2 cellular contexts compared by ENCODE assay signal in genomic region chr6:113172531-113172966, GRCh38.
TF ChIP-seq lines count a peak whose summit lies in the region.

No MANE protein-coding gene starts in this region.

TF ChIP-seq in liver, 16 proteins besides CTCF, POLR2A, EP300 and RAD21 (continued from another document):
- TF ChIP-seq ZBTB33 (IDR thresholded peaks at IDR 0.05) (no peak), YY1 (IDR thresholded peaks at IDR 0.05) (no peak)

TF ChIP-seq in HepG2, 621 proteins besides CTCF, POLR2A, EP300 and RAD21 (continued from another document):
- TF ChIP-seq, protein P1, sequence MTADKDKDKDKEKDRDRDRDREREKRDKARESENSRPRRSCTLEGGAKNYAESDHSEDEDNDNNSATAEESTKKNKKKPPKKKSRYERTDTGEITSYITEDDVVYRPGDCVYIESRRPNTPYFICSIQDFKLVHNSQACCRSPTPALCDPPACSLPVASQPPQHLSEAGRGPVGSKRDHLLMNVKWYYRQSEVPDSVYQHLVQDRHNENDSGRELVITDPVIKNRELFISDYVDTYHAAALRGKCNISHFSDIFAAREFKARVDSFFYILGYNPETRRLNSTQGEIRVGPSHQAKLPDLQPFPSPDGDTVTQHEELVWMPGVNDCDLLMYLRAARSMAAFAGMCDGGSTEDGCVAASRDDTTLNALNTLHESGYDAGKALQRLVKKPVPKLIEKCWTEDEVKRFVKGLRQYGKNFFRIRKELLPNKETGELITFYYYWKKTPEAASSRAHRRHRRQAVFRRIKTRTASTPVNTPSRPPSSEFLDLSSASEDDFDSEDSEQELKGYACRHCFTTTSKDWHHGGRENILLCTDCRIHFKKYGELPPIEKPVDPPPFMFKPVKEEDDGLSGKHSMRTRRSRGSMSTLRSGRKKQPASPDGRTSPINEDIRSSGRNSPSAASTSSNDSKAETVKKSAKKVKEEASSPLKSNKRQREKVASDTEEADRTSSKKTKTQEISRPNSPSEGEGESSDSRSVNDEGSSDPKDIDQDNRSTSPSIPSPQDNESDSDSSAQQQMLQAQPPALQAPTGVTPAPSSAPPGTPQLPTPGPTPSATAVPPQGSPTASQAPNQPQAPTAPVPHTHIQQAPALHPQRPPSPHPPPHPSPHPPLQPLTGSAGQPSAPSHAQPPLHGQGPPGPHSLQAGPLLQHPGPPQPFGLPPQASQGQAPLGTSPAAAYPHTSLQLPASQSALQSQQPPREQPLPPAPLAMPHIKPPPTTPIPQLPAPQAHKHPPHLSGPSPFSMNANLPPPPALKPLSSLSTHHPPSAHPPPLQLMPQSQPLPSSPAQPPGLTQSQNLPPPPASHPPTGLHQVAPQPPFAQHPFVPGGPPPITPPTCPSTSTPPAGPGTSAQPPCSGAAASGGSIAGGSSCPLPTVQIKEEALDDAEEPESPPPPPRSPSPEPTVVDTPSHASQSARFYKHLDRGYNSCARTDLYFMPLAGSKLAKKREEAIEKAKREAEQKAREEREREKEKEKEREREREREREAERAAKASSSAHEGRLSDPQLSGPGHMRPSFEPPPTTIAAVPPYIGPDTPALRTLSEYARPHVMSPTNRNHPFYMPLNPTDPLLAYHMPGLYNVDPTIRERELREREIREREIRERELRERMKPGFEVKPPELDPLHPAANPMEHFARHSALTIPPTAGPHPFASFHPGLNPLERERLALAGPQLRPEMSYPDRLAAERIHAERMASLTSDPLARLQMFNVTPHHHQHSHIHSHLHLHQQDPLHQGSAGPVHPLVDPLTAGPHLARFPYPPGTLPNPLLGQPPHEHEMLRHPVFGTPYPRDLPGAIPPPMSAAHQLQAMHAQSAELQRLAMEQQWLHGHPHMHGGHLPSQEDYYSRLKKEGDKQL (CRISPR knock-in tag; IDR thresholded peaks at IDR 0.05; ENCODE audit: low read depth) = no peak
- no peak for TF ChIP-seq NR3C1 (CRISPR knock-in tag; IDR thresholded peaks at IDR 0.05)
- no peak for TF ChIP-seq MED13 (CRISPR knock-in tag; IDR thresholded peaks at IDR 0.05)
- TF ChIP-seq HNF4G (IDR thresholded peaks at IDR 0.05; ENCODE audit: borderline replicate concordance, low read depth, low read length) = no peak
- no peak for TF ChIP-seq HNF4G (CRISPR knock-in tag; IDR thresholded peaks at IDR 0.05; ENCODE audit: borderline replicate concordance, low read depth)
- TF ChIP-seq, protein P2, sequence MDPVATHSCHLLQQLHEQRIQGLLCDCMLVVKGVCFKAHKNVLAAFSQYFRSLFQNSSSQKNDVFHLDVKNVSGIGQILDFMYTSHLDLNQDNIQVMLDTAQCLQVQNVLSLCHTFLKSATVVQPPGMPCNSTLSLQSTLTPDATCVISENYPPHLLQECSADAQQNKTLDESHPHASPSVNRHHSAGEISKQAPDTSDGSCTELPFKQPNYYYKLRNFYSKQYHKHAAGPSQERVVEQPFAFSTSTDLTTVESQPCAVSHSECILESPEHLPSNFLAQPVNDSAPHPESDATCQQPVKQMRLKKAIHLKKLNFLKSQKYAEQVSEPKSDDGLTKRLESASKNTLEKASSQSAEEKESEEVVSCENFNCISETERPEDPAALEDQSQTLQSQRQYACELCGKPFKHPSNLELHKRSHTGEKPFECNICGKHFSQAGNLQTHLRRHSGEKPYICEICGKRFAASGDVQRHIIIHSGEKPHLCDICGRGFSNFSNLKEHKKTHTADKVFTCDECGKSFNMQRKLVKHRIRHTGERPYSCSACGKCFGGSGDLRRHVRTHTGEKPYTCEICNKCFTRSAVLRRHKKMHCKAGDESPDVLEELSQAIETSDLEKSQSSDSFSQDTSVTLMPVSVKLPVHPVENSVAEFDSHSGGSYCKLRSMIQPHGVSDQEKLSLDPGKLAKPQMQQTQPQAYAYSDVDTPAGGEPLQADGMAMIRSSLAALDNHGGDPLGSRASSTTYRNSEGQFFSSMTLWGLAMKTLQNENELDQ (CRISPR knock-in tag; IDR thresholded peaks at IDR 0.05; ENCODE audit: borderline replicate concordance) = no peak
- no peak for TF ChIP-seq ZNF652 (CRISPR knock-in tag; IDR thresholded peaks at IDR 0.05; ENCODE audit: borderline replicate concordance, low read depth)
- TF ChIP-seq ZNF691 (CRISPR knock-in tag; IDR thresholded peaks at IDR 0.05; ENCODE audit: borderline replicate concordance, low read depth) = no peak
